Comparison of ENCODE assay signal across 8 cellular contexts in the genomic region with DNA sequence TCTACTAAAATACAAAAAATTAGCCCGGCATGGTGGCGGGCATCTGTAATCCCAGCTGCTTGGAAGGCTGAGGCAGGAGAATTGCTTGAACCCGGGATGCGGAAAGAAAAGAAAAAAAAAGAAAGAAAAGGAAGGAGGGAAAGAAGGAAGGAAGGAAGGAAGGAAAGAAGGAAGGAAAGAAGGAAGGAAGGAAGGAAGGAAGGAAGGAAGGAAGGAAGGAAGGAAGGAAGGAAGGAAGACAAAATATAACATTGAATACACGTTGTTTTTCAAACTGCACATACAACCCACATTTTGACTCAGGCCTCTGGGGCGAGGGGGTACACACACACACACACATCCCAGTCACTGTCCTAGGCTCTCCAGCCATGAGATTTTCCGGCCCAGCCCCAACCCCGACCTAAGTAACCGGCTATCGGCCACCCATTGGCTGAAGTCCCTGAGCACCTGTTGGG. TPM values are rescaled to one million over a fixed set of nuclear protein-coding genes. Genes with fewer than 3 reads are reported as not detected.
DNase-seq lines count a peak whose midpoint lies in the region; ATAC-seq and TF ChIP-seq lines count a peak whose summit lies in the region.
"Not testable (repeated sequence)": the region's sequence is repeated elsewhere in the genome, so short reads cannot be mapped to it uniquely, and the experiment has no call there.

No MANE protein-coding gene starts in this region.

- H3K4me3 Mint-ChIP-seq in CD4-positive, alpha-beta T cell, result peak overlapping the region; percentile 87
- peak overlapping the region; percentile 57 for H3K4me3 Mint-ChIP-seq in activated CD8-positive, alpha-beta T cell treated with anti-CD3 and anti-CD28 coated beads, Interleukin-2, amount 10 ng/mL, durations not matched to agents 7 days and 5 days
- H3K4me3 Mint-ChIP-seq in brain (peak overlapping the region; percentile 77 to 84 (median 82)), memory B cell (peak overlapping the region; percentile 89), progenitor cell of endocrine pancreas (ENCODE audit: low read depth) (peak overlapping the region; percentile 70)

- H3K9me3 Mint-ChIP-seq in CD4-positive, alpha-beta T cell; activated CD8-positive, alpha-beta T cell treated with anti-CD3 and anti-CD28 coated beads, Interleukin-2, amount 10 ng/mL, durations not matched to agents 7 days and 5 days (ENCODE audit: insufficient read depth); brain; memory B cell; progenitor cell of endocrine pancreas (ENCODE audit: low read depth): not testable (repeated sequence)

- H3K4me3 ChIP-seq in MM.1S (ENCODE audit: low read length) (peak overlapping the region; percentile 50; the same call in 1 of the 2 replicates), gastroesophageal sphincter (peak overlapping the region in 1 of 2 donors; percentile 79), thoracic aorta (peak overlapping the region; percentile 65)

- 54 to 87% methylated on average over 3 of the region's 10 CpGs for WGBS in gastroesophageal sphincter (ENCODE audit: low coverage in 1 of 2), 2 donors

- H3K9me2 ChIP-seq in MM.1S (replicated peaks; ENCODE audit: insufficient read depth, low read length), result not testable (repeated sequence)

- not testable (repeated sequence) for H3K79me2 ChIP-seq in MM.1S (ENCODE audit: low read length)

- intact Hi-C loops in CD4-positive, alpha-beta T cell (cut with DNase I, micrococcal nuclease), result loop anchor here in 1 of 2 experiments (5.0 kb wide), 1 partner anchor 276 kb away; the partner anchor contains the start of gene CACUL1

- peaks cover 13% of the 10 kb centered on the region for H3K36me3 Mint-ChIP-seq in CD4-positive, alpha-beta T cell (ENCODE audit: low read depth)
- H3K36me3 Mint-ChIP-seq in activated CD8-positive, alpha-beta T cell treated with anti-CD3 and anti-CD28 coated beads, Interleukin-2, amount 10 ng/mL, durations not matched to agents 7 days and 5 days (ENCODE audit: low read depth), result peaks cover 19% of the 10 kb centered on the region
- peaks cover 12% of the 10 kb centered on the region for H3K36me3 Mint-ChIP-seq in brain
- not testable (repeated sequence) for H3K36me3 Mint-ChIP-seq in memory B cell; progenitor cell of endocrine pancreas (ENCODE audit: insufficient read depth)

- H3K27me3 Mint-ChIP-seq in CD4-positive, alpha-beta T cell; activated CD8-positive, alpha-beta T cell treated with anti-CD3 and anti-CD28 coated beads, Interleukin-2, amount 10 ng/mL, durations not matched to agents 7 days and 5 days (ENCODE audit: low read depth); brain; memory B cell: not testable (repeated sequence)
- H3K27me3 Mint-ChIP-seq in progenitor cell of endocrine pancreas, result peaks cover 17% of the 10 kb centered on the region

- H3K4me2 ChIP-seq in MM.1S (ENCODE audit: low read depth, low read length), result peak overlapping the region; percentile 48; the same call in 1 of the 2 replicates

- POLR2A ChIA-PET in CD4-positive, alpha-beta T cell (lab: Charles Lee); activated CD8-positive, alpha-beta T cell treated with anti-CD3 and anti-CD28 coated beads, Interleukin-2, amount 10 ng/mL, durations not matched to agents 7 days and 5 days (lab: Charles Lee): not testable (repeated sequence)

- not testable (repeated sequence) for H3K27ac Mint-ChIP-seq in CD4-positive, alpha-beta T cell; activated CD8-positive, alpha-beta T cell treated with anti-CD3 and anti-CD28 coated beads, Interleukin-2, amount 10 ng/mL, durations not matched to agents 7 days and 5 days
- H3K27ac Mint-ChIP-seq in brain (peak overlapping the region in 1 of 5 experiments; percentile 92), memory B cell (peak overlapping the region; percentile 38), progenitor cell of endocrine pancreas (peak overlapping the region; percentile 73)

- peaks cover 20% of the 10 kb centered on the region for H3K4me1 Mint-ChIP-seq in CD4-positive, alpha-beta T cell (ENCODE audit: low read depth)
- peaks cover 21% of the 10 kb centered on the region for H3K4me1 Mint-ChIP-seq in activated CD8-positive, alpha-beta T cell treated with anti-CD3 and anti-CD28 coated beads, Interleukin-2, amount 10 ng/mL, durations not matched to agents 7 days and 5 days (ENCODE audit: low read depth)
- H3K4me1 Mint-ChIP-seq in brain, result peaks cover 39% of the 10 kb centered on the region
- peaks cover 19% of the 10 kb centered on the region for H3K4me1 Mint-ChIP-seq in memory B cell
- H3K4me1 Mint-ChIP-seq in progenitor cell of endocrine pancreas (ENCODE audit: low read depth), result not testable (repeated sequence)

- not testable (repeated sequence) for H3K36me3 ChIP-seq in MM.1S (replicated peaks; ENCODE audit: insufficient read depth, low read length); gastroesophageal sphincter; thoracic aorta

- TF ChIP-seq CTCF in CD4-positive, alpha-beta T cell (IDR thresholded peaks at IDR 0.05); MM.1S (IDR thresholded peaks at IDR 0.05; ENCODE audit: low read length); brain (conservative IDR thresholded peaks at IDR 0.05); gastroesophageal sphincter (IDR thresholded peaks at IDR 0.05); progenitor cell of endocrine pancreas (IDR thresholded peaks at IDR 0.05; ENCODE audit: unreplicated experiment); thoracic aorta (IDR thresholded peaks at IDR 0.05): not testable (repeated sequence)

- CTCF ChIA-PET in CD4-positive, alpha-beta T cell (lab: Charles Lee), result interaction anchor here (0.6 kb wide), 1 partner anchor 542 kb away, joined by 3 read pairs; no protein-coding TSS in a partner anchor
- CTCF ChIA-PET in activated CD8-positive, alpha-beta T cell treated with anti-CD3 and anti-CD28 coated beads, Interleukin-2, amount 10 ng/mL, durations not matched to agents 7 days and 5 days (lab: Charles Lee), result not testable (repeated sequence)

- TF ChIP-seq EP300 in gastroesophageal sphincter (IDR thresholded peaks at IDR 0.05), result not testable (repeated sequence)

- not testable (repeated sequence) for H3K9me3 ChIP-seq in CD4-positive, alpha-beta T cell (ENCODE audit: control insufficient read depth, low read length); MM.1S (replicated peaks; ENCODE audit: insufficient read depth, low read length); gastroesophageal sphincter; thoracic aorta

- H3K4me1 ChIP-seq in MM.1S (ENCODE audit: low read length), result peaks cover 15% of the 10 kb centered on the region
- H3K4me1 ChIP-seq in gastroesophageal sphincter, result peaks cover 0 to 67% (median 29%) of the 10 kb centered on the region in 3 donors
- peaks cover 16 to 59% of the 10 kb centered on the region in 2 donors for H3K4me1 ChIP-seq in thoracic aorta (ENCODE audit: control insufficient read depth in 1 of 2, low read depth in 2 of 2)

- TF ChIP-seq POLR2A in gastroesophageal sphincter (IDR thresholded peaks at IDR 0.05), result not testable (repeated sequence)

- not testable (repeated sequence) for H3K27ac ChIP-seq in CD4-positive, alpha-beta T cell (ENCODE audit: low read depth, low read length); MM.1S (ENCODE audit: low read length)
- H3K27ac ChIP-seq in gastroesophageal sphincter (peak overlapping the region in 3 of 4 donors; percentile 86 to 89 (median 87)), thoracic aorta (peak overlapping the region; percentile 64 to 90)

- not testable (repeated sequence) for H3K27me3 ChIP-seq in CD4-positive, alpha-beta T cell (ENCODE audit: control insufficient read depth, insufficient read depth, low read length); MM.1S (replicated peaks; ENCODE audit: insufficient read depth, low read length); gastroesophageal sphincter; thoracic aorta (replicated peaks; ENCODE audit: insufficient read depth)

- H4K20me1 ChIP-seq in MM.1S (ENCODE audit: insufficient read depth, low read length), result peaks cover 12% of the 10 kb centered on the region

- H3F3A ChIP-seq in MM.1S (ENCODE audit: insufficient read depth, low read length), result peaks cover 25% of the 10 kb centered on the region

- H3K9ac ChIP-seq in MM.1S (ENCODE audit: low read length), result not testable (repeated sequence)

- DNase-seq in CD4-positive, alpha-beta T cell; MM.1S; activated CD8-positive, alpha-beta T cell treated with anti-CD3 and anti-CD28 coated beads, Interleukin-2, amount 10 ng/mL, durations not matched to agents 7 days and 5 days; memory B cell (ENCODE audit: low spot score in 2 of 2); progenitor cell of endocrine pancreas (ENCODE audit: low spot score, unreplicated experiment); thoracic aorta (ENCODE audit: low spot score): not testable (repeated sequence)

- not testable (repeated sequence) for ATAC-seq in CD4-positive, alpha-beta T cell (ENCODE audit: poor library complexity); activated CD8-positive, alpha-beta T cell treated with anti-CD3 and anti-CD28 coated beads, Interleukin-2, amount 10 ng/mL, durations not matched to agents 7 days and 5 days; gastroesophageal sphincter; memory B cell (ENCODE audit: low read depth); thoracic aorta (ENCODE audit: insufficient number of reproducible peaks, low FRiP score, low read depth)

- H2AFZ ChIP-seq in MM.1S (ENCODE audit: low read length), result peak overlapping the region; percentile 31

RNA-seq across cellular contexts. Expression of gene NANOS1, which starts 1.0 kb away (rescaled TPM):
- total RNA-seq in CD4-positive, alpha-beta T cell, result under 1 TPM; 0.08 to 0.14 TPM
- under 1 TPM; 0.08 to 0.13 TPM for total RNA-seq in activated CD8-positive, alpha-beta T cell treated with anti-CD3 and anti-CD28 coated beads, Interleukin-2, amount 10 ng/mL, durations not matched to agents 7 days and 5 days
- 2.8 TPM for polyA plus RNA-seq in brain (ENCODE audit: insufficient read depth, low read depth, low replicate concordance)
- total RNA-seq in gastroesophageal sphincter, result 10 to 100 TPM; 16.1 to 24.1 (median 20.8) TPM
- 2.7 and 3.5 TPM in 2 replicates for total RNA-seq in progenitor cell of endocrine pancreas
- total RNA-seq in thoracic aorta, result 1 to 10 TPM; 1.4 to 5.4 TPM

RNA-seq across cellular contexts. Expression of gene EIF3A, which starts 52.1 kb away (rescaled TPM):
- total RNA-seq in CD4-positive, alpha-beta T cell, result 100 to 1,000 TPM; 129 TPM
- total RNA-seq in activated CD8-positive, alpha-beta T cell treated with anti-CD3 and anti-CD28 coated beads, Interleukin-2, amount 10 ng/mL, durations not matched to agents 7 days and 5 days, result 100 to 1,000 TPM; 126 to 127 TPM
- polyA plus RNA-seq in brain (ENCODE audit: insufficient read depth, low read depth, low replicate concordance), result 53.5 TPM
- total RNA-seq in gastroesophageal sphincter, result 100 to 1,000 TPM; 124 to 149 (median 136) TPM
- 127 and 129 TPM in 2 replicates for total RNA-seq in progenitor cell of endocrine pancreas
- 100 to 1,000 TPM in 1 of 2 donors, 10 to 100 TPM in 1; 70.8 to 135 TPM for total RNA-seq in thoracic aorta
